Comparison of ENCODE assay signal across 1 cellular context in the genomic region with DNA sequence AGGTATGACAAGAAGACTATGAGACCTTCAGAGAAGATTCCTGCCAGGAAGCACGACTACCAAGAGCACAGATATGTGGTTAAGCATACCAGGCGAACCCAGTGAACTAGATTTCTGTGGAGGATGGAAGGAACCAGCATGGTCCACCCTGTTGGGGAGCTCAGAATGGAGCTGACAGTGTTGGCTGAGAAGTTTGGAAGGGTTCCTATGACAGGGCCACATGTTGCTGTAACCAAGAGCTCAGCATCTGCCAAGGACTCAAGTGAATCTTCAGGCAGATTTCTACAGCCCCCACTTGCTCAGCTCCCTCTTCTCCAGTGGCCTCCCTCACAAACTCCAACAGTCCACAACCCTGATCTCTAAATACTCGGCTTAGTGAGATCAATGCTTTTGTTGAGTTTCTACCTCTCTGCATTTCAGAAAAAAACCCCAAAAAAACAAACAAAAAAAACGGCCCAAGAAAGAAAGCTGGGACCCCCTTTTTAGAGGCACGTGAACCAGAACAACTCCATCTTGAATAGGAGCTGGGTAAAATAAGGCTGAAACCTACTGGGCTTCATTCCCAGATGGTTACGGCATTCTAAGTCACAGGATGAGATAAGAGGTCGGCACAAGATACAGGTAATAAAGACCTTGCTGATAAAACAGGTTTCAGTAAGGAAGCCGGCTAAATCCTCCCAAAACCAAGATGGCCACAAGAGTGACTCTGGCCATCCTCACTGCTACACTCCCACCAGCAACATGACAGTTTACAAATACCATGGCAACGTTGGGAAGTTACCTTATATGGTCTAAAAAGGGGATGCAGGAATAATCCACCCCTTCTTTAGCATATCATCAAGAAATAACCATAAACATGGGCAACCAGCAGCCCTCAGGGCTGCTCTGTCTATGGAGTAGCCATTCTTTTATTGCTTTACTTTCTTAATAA.
A peak's percentile ranks its signal among the peaks of the same experiment; 100 is the strongest.
TF ChIP-seq lines count a peak whose summit lies in the region.

No MANE protein-coding gene starts in this region.

TF ChIP-seq in K562, 482 proteins besides CTCF, POLR2A, EP300 and RAD21 (continued from another document and continues in another):
- TF ChIP-seq ZNF512 (tag; IDR thresholded peaks at IDR 0.05): no peak
- TF ChIP-seq CREB3 (tag; conservative IDR thresholded peaks at IDR 0.05; ENCODE audit: low read depth): peak; percentile 98
- TF ChIP-seq FOXJ2 (tag; IDR thresholded peaks at IDR 0.05): peak; percentile 75
- no peak for TF ChIP-seq POLR3A (IDR thresholded peaks at IDR 0.05; ENCODE audit: borderline replicate concordance, extremely low read depth, insufficient read depth, insufficient read length)
- no peak for TF ChIP-seq YBX1 (IDR thresholded peaks at IDR 0.05)
- no peak for TF ChIP-seq CBX1 (IDR thresholded peaks at IDR 0.05; ENCODE audit: low read depth)
- TF ChIP-seq E4F1 (CRISPR knock-in tag; IDR thresholded peaks at IDR 0.05; ENCODE audit: borderline replicate concordance): no peak
- TF ChIP-seq PATZ1 (CRISPR knock-in tag; IDR thresholded peaks at IDR 0.05; ENCODE audit: borderline replicate concordance): peak; percentile 78
- TF ChIP-seq HMG20A (CRISPR knock-in tag; conservative IDR thresholded peaks at IDR 0.05): no peak
- no peak for TF ChIP-seq ZNF3 (CRISPR knock-in tag; IDR thresholded peaks at IDR 0.05)
- peak; percentile 74; the same call in 1 of the 2 replicates for TF ChIP-seq TAF7 (tag; IDR thresholded peaks at IDR 0.05)
- TF ChIP-seq, protein P1, sequence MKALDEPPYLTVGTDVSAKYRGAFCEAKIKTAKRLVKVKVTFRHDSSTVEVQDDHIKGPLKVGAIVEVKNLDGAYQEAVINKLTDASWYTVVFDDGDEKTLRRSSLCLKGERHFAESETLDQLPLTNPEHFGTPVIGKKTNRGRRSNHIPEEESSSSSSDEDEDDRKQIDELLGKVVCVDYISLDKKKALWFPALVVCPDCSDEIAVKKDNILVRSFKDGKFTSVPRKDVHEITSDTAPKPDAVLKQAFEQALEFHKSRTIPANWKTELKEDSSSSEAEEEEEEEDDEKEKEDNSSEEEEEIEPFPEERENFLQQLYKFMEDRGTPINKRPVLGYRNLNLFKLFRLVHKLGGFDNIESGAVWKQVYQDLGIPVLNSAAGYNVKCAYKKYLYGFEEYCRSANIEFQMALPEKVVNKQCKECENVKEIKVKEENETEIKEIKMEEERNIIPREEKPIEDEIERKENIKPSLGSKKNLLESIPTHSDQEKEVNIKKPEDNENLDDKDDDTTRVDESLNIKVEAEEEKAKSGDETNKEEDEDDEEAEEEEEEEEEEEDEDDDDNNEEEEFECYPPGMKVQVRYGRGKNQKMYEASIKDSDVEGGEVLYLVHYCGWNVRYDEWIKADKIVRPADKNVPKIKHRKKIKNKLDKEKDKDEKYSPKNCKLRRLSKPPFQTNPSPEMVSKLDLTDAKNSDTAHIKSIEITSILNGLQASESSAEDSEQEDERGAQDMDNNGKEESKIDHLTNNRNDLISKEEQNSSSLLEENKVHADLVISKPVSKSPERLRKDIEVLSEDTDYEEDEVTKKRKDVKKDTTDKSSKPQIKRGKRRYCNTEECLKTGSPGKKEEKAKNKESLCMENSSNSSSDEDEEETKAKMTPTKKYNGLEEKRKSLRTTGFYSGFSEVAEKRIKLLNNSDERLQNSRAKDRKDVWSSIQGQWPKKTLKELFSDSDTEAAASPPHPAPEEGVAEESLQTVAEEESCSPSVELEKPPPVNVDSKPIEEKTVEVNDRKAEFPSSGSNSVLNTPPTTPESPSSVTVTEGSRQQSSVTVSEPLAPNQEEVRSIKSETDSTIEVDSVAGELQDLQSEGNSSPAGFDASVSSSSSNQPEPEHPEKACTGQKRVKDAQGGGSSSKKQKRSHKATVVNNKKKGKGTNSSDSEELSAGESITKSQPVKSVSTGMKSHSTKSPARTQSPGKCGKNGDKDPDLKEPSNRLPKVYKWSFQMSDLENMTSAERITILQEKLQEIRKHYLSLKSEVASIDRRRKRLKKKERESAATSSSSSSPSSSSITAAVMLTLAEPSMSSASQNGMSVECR (CRISPR knock-in tag; IDR thresholded peaks at IDR 0.05): no peak
- TF ChIP-seq, protein P2, sequence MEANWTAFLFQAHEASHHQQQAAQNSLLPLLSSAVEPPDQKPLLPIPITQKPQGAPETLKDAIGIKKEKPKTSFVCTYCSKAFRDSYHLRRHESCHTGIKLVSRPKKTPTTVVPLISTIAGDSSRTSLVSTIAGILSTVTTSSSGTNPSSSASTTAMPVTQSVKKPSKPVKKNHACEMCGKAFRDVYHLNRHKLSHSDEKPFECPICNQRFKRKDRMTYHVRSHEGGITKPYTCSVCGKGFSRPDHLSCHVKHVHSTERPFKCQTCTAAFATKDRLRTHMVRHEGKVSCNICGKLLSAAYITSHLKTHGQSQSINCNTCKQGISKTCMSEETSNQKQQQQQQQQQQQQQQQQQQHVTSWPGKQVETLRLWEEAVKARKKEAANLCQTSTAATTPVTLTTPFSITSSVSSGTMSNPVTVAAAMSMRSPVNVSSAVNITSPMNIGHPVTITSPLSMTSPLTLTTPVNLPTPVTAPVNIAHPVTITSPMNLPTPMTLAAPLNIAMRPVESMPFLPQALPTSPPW (CRISPR knock-in tag; IDR thresholded peaks at IDR 0.05): no peak
- no peak for TF ChIP-seq SMARCA4 (IDR thresholded peaks at IDR 0.05)
- no peak for TF ChIP-seq MBD2 (IDR thresholded peaks at IDR 0.05; ENCODE audit: borderline replicate concordance, low read depth)
- TF ChIP-seq, protein P3, sequence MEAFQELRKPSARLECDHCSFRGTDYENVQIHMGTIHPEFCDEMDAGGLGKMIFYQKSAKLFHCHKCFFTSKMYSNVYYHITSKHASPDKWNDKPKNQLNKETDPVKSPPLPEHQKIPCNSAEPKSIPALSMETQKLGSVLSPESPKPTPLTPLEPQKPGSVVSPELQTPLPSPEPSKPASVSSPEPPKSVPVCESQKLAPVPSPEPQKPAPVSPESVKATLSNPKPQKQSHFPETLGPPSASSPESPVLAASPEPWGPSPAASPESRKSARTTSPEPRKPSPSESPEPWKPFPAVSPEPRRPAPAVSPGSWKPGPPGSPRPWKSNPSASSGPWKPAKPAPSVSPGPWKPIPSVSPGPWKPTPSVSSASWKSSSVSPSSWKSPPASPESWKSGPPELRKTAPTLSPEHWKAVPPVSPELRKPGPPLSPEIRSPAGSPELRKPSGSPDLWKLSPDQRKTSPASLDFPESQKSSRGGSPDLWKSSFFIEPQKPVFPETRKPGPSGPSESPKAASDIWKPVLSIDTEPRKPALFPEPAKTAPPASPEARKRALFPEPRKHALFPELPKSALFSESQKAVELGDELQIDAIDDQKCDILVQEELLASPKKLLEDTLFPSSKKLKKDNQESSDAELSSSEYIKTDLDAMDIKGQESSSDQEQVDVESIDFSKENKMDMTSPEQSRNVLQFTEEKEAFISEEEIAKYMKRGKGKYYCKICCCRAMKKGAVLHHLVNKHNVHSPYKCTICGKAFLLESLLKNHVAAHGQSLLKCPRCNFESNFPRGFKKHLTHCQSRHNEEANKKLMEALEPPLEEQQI (IDR thresholded peaks at IDR 0.05): no peak
- TF ChIP-seq HMGXB4 (CRISPR knock-in tag; IDR thresholded peaks at IDR 0.05): no peak
- TF ChIP-seq ZNF696 (CRISPR knock-in tag; conservative IDR thresholded peaks at IDR 0.05): no peak
- 0 out of 2 replicates have a peak, but pooled peaks have one; percentile 15 for TF ChIP-seq POLR2G (IDR thresholded peaks at IDR 0.05; ENCODE audit: low read depth, low read length)
- no peak for TF ChIP-seq ZNF347 (CRISPR knock-in tag; IDR thresholded peaks at IDR 0.05; ENCODE audit: low read depth)
- TF ChIP-seq ZNF445 (CRISPR knock-in tag; IDR thresholded peaks at IDR 0.05; ENCODE audit: low read depth): 0 out of 2 replicates have a peak, but pooled peaks have one; percentile 70
- TF ChIP-seq GTF2E2 (tag; IDR thresholded peaks at IDR 0.05): no peak; the same call in 1 of the 2 replicates
- TF ChIP-seq HDAC3 (IDR thresholded peaks at IDR 0.05; ENCODE audit: borderline replicate concordance, partially characterized antibody): no peak
- no peak for TF ChIP-seq ZNF232 (CRISPR knock-in tag; IDR thresholded peaks at IDR 0.05)
- no peak for TF ChIP-seq CBFB (CRISPR knock-in tag; IDR thresholded peaks at IDR 0.05)
- TF ChIP-seq, protein P4, sequence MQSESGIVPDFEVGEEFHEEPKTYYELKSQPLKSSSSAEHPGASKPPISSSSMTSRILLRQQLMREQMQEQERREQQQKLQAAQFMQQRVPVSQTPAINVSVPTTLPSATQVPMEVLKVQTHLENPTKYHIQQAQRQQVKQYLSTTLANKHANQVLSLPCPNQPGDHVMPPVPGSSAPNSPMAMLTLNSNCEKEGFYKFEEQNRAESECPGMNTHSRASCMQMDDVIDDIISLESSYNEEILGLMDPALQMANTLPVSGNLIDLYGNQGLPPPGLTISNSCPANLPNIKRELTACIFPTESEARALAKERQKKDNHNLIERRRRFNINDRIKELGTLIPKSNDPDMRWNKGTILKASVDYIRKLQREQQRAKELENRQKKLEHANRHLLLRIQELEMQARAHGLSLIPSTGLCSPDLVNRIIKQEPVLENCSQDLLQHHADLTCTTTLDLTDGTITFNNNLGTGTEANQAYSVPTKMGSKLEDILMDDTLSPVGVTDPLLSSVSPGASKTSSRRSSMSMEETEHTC (IDR thresholded peaks at IDR 0.05): no peak
- 0 out of 2 replicates have a peak, but pooled peaks have one; percentile 1 for TF ChIP-seq ELF4 (CRISPR knock-in tag; IDR thresholded peaks at IDR 0.05)
- peak; percentile 81 for TF ChIP-seq SMAD3 (CRISPR knock-in tag; conservative IDR thresholded peaks at IDR 0.05)
- TF ChIP-seq MLX (CRISPR knock-in tag; conservative IDR thresholded peaks at IDR 0.05): no peak
- TF ChIP-seq CBFA2T3 (IDR thresholded peaks at IDR 0.05): no peak
- TF ChIP-seq NFRKB (IDR thresholded peaks at IDR 0.05; ENCODE audit: low read depth): no peak
- peak; percentile 89 for TF ChIP-seq PTRF (tag; IDR thresholded peaks at IDR 0.05)
- no peak for TF ChIP-seq HMG20B (CRISPR knock-in tag; IDR thresholded peaks at IDR 0.05)
- TF ChIP-seq ARID2 (IDR thresholded peaks at IDR 0.05): no peak
- TF ChIP-seq CBFA2T2 (conservative IDR thresholded peaks at IDR 0.05): no peak
- no peak for TF ChIP-seq ZFX (CRISPR knock-in tag; IDR thresholded peaks at IDR 0.05)
- no peak for TF ChIP-seq SMC3 (conservative IDR thresholded peaks at IDR 0.05; ENCODE audit: insufficient read depth, low read depth, low read length)
